8 cellular contexts compared by ENCODE assay signal in the genomic region with DNA sequence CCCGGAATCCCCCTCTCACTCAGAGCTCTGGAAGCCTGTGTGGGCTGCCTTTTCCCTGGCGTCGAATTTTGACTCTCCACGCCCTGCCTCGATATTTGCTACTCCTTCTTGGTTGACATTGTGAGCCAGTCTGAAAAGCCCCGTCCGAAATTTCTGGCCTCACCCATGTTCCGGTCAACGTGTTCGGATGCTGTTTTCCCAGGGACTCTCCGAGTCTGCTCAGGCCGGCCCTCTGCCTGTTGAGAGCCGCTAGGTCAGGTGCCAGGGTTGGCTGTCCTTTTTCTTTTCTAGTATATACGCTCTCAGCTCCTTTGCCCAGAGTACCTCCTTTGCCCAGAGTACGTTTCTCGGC. TPM values are rescaled to one million over a fixed set of nuclear protein-coding genes. Genes with fewer than 3 reads are reported as not detected.
DNase-seq lines count a peak whose midpoint lies in the region; ATAC-seq and TF ChIP-seq lines count a peak whose summit lies in the region.

No MANE protein-coding gene starts in this region.

- no TSS peak for BruUV-seq in PC-9 (replicated peaks; lab: Mats Ljungman, UMichigan)

- POLR2A ChIA-PET in PC-9 (lab: Charles Lee; ENCODE audit: unreplicated experiment): no interaction called here

- peak overlapping the region; percentile 74 for H3K27ac Mint-ChIP-seq in T-helper 1 cell treated with Interleukin-12 subunit alpha and Interleukin-12 subunit beta and Interleukin-4 antibody, amounts not matched to agents 30 μg/mL and 1 μg/mL, for 36 hours

- H3K4me3 Mint-ChIP-seq in T-helper 1 cell treated with Interleukin-12 subunit alpha and Interleukin-12 subunit beta and Interleukin-4 antibody, amounts not matched to agents 30 μg/mL and 1 μg/mL, for 36 hours: peak overlapping the region; percentile 86

- ATAC-seq in HG02759 (IDR thresholded peaks at IDR 0.05; ENCODE audit: unreplicated experiment) (peak; percentile 26), GM19351 (IDR thresholded peaks at IDR 0.05; ENCODE audit: unreplicated experiment) (no peak)
- ATAC-seq in stimulated activated naive CD8-positive, alpha-beta T cell treated with anti-CD3 and anti-CD28 coated beads, Interleukin-15, Interleukin-2, amounts not matched to agents 100 U/mL and 50 U/mL, for 24 hours: no peak

- H3K27me3 Mint-ChIP-seq in T-helper 1 cell treated with Interleukin-12 subunit alpha and Interleukin-12 subunit beta and Interleukin-4 antibody, amounts not matched to agents 30 μg/mL and 1 μg/mL, for 36 hours (ENCODE audit: low read depth): peaks cover 43% of the 10 kb centered on the region

- peaks cover 9% of the 10 kb centered on the region for H3K79me2 ChIP-seq in PC-9 (ENCODE audit: low read depth)

- H3K27me3 ChIP-seq in PC-9 (ENCODE audit: insufficient read depth, low read depth): no peaks in the 10 kb centered on the region

- H3K36me3 ChIP-seq in PC-9 (ENCODE audit: low read depth): no peaks in the 10 kb centered on the region

- TF ChIP-seq CTCF in PC-9 (conservative IDR thresholded peaks at IDR 0.05): 0 out of 2 replicates have a peak, but pooled peaks have one; percentile 19
- peak; percentile 79 for TF ChIP-seq CTCF in choroid plexus epithelial cell (conservative IDR thresholded peaks at IDR 0.05; ENCODE audit: low read depth, low read length)

- H3K36me3 Mint-ChIP-seq in T-helper 1 cell treated with Interleukin-12 subunit alpha and Interleukin-12 subunit beta and Interleukin-4 antibody, amounts not matched to agents 30 μg/mL and 1 μg/mL, for 36 hours (ENCODE audit: low read depth): no peaks in the 10 kb centered on the region

- H4K20me1 ChIP-seq in PC-9 (ENCODE audit: insufficient read depth): no peaks in the 10 kb centered on the region

- H3K4me1 Mint-ChIP-seq in T-helper 1 cell treated with Interleukin-12 subunit alpha and Interleukin-12 subunit beta and Interleukin-4 antibody, amounts not matched to agents 30 μg/mL and 1 μg/mL, for 36 hours (ENCODE audit: low read depth): peaks cover 13% of the 10 kb centered on the region

- intact Hi-C loops in PC-9 (cut with micrococcal nuclease; ENCODE audit: unreplicated experiment): loop anchor here (2.0 to 10.0 kb wide), 2 partner anchors 81 to 377 kb away; partner anchors contain the start of gene VWA8

- no peaks in the 10 kb centered on the region for H3K9me3 Mint-ChIP-seq in T-helper 1 cell treated with Interleukin-12 subunit alpha and Interleukin-12 subunit beta and Interleukin-4 antibody, amounts not matched to agents 30 μg/mL and 1 μg/mL, for 36 hours

- peak overlapping the region; percentile 90 for H3K4me2 ChIP-seq in PC-9

- H3K9me3 ChIP-seq in PC-9 (ENCODE audit: insufficient read depth, low read depth): no peaks in the 10 kb centered on the region

- CTCF ChIA-PET in PC-9 (lab: Charles Lee): no interaction called here

- H3F3A ChIP-seq in PC-9 (ENCODE audit: insufficient read depth, low read depth): peaks cover 14% of the 10 kb centered on the region

- H2AFZ ChIP-seq in PC-9: peak overlapping the region; percentile 88

- H3K4me3 ChIP-seq in PC-9 (peak overlapping the region; percentile 73), choroid plexus epithelial cell (ENCODE audit: low read depth, low read length) (peak overlapping the region; percentile 69)

- peaks cover 16% of the 10 kb centered on the region for H3K4me1 ChIP-seq in PC-9 (replicated peaks; ENCODE audit: insufficient read depth)

- H3K27ac ChIP-seq in PC-9: no peak overlapping the region

- no peaks in the 10 kb centered on the region for H3K9me2 ChIP-seq in PC-9 (ENCODE audit: insufficient read depth)

- no peak for DNase-seq in T-helper 1 cell
- peak; percentile 37 to 52 for DNase-seq in PC-9
- DNase-seq in choroid plexus epithelial cell (ENCODE audit: low read depth): peak; percentile 76
- peak; percentile 32 for DNase-seq in kidney glomerular epithelial cell (lab: John Stamatoyannopoulos, UW)
- peak; percentile 12 for DNase-seq in stimulated activated naive CD8-positive, alpha-beta T cell treated with anti-CD3 and anti-CD28 coated beads, Interleukin-15, Interleukin-2, amounts not matched to agents 100 U/mL and 50 U/mL, for 24 hours

RNA-seq across cellular contexts. Expression of gene DGKH, which starts 6.8 kb away (rescaled TPM):
- 9.3 and 10.9 TPM in 2 replicates for total RNA-seq in PC-9 (2021)

Comparison
In these comparisons a context has a peak if more than half of its experiments do, and no peak if none do; other contexts are left out.
1. DNase-seq: peak in PC-9 (2 of 2), choroid plexus epithelial cell (single experiment), kidney glomerular epithelial cell (single experiment) and stimulated activated naive CD8-positive, alpha-beta T cell treated with anti-CD3 and anti-CD28 coated beads, Interleukin-15, Interleukin-2, amounts not matched to agents 100 U/mL and 50 U/mL, for 24 hours (single experiment); none in T-helper 1 cell (0 of 5).